10 cellular contexts compared by ENCODE assay signal in genomic region chr9:131273791-131274673, GRCh38. TPM values are rescaled to one million over a fixed set of nuclear protein-coding genes. Genes with fewer than 3 reads are reported as not detected.
DNase-seq lines count a peak whose midpoint lies in the region; ATAC-seq and TF ChIP-seq lines count a peak whose summit lies in the region.
"Had no signal": no experiment of that assay in that cellular context is flagged by ENCODE, and none has a peak within 500 bp of the region (broad histone marks: within the 10 kb centered on the region; RNA-seq: fewer than 3 reads in every experiment).

No MANE protein-coding gene starts in this region.

- no peak overlapping the region for H3K4me2 ChIP-seq in PC-9

- H3K9me2 ChIP-seq in PC-9 (ENCODE audit: insufficient read depth): no peaks in the 10 kb centered on the region

- BruUV-seq in PC-9 (replicated peaks; lab: Mats Ljungman, UMichigan): no TSS peak

- H3K9me3 ChIP-seq in SK-N-MC (ENCODE audit: low read depth, low read length) (no peaks in the 10 kb centered on the region), esophagus (ENCODE audit: control insufficient read depth in 2 of 2, insufficient read depth in 1 of 2, low read depth in 1 of 2, low read length in 1 of 2) (no peaks in the 10 kb centered on the region), PC-9 (ENCODE audit: insufficient read depth, low read depth) (no peaks in the 10 kb centered on the region)

- H3K4me1 ChIP-seq in esophagus (ENCODE audit: control insufficient read depth in 2 of 2, insufficient read depth in 2 of 2, low read length in 1 of 2) (no peaks in the 10 kb centered on the region), PC-9 (replicated peaks; ENCODE audit: insufficient read depth) (no peaks in the 10 kb centered on the region)

- no peak overlapping the region for H2AFZ ChIP-seq in PC-9

- in situ Hi-C loops in GM18951 (cut with MboI; ENCODE audit: low sequenced_read_pairs, unreplicated experiment): no loop called here

- H3K4me3 ChIP-seq in SK-N-MC: peak overlapping the region; percentile 38
- peak overlapping the region; percentile 29 to 56 for H3K4me3 ChIP-seq in esophagus (ENCODE audit: low read depth in 1 of 2, low read length in 2 of 2)
- peak overlapping the region; percentile 53 to 76 (median 65) for H3K4me3 ChIP-seq in skin epidermis
- H3K4me3 ChIP-seq in PC-9: no peak overlapping the region

- ATAC-seq in activated CD4-positive, CD25-positive, alpha-beta regulatory T cell treated with anti-CD3 and anti-CD28 coated beads, Interleukin-2, amount 50 U/mL, for 24 hours: no peak
- ATAC-seq in HG02642 (IDR thresholded peaks at IDR 0.05; ENCODE audit: poor library complexity, unreplicated experiment): no peak

- TF ChIP-seq POLR2A in GM18951 (IDR thresholded peaks at IDR 0.05; ENCODE audit: extremely low read depth, insufficient read depth, insufficient read length): peak; percentile 53

- H3K27me3 ChIP-seq in esophagus (ENCODE audit: control insufficient read depth in 1 of 2, insufficient read depth in 2 of 2, low read length in 2 of 2) (no peaks in the 10 kb centered on the region), PC-9 (ENCODE audit: insufficient read depth, low read depth) (no peaks in the 10 kb centered on the region)

- no peaks in the 10 kb centered on the region for H4K20me1 ChIP-seq in PC-9 (ENCODE audit: insufficient read depth)

- CTCF ChIA-PET in PC-9 (lab: Charles Lee): no interaction called here

- 67 to 69% methylated on average over 14 of the region's 14 CpGs for WGBS in esophagus, 2 donors

- POLR2A ChIA-PET in PC-9 (lab: Charles Lee; ENCODE audit: unreplicated experiment): no interaction called here

- no peak for TF ChIP-seq CTCF in PC-9 (conservative IDR thresholded peaks at IDR 0.05)

- H3K27ac ChIP-seq in SK-N-MC: peak overlapping the region; percentile 62; the same call in 1 of the 2 replicates
- peak overlapping the region; percentile 37 to 56 for H3K27ac ChIP-seq in esophagus (ENCODE audit: low read depth in 2 of 2, low read length in 1 of 2)
- H3K27ac ChIP-seq in skin epidermis: peak overlapping the region in 20 of 21 experiments; percentile 22 to 98 (median 84)
- H3K27ac ChIP-seq in PC-9: no peak overlapping the region

- no peaks in the 10 kb centered on the region for H3K36me3 ChIP-seq in SK-N-MC (ENCODE audit: insufficient read depth, low read length)
- H3K36me3 ChIP-seq in esophagus (ENCODE audit: control insufficient read depth in 2 of 2, insufficient read depth in 2 of 2, low read length in 1 of 2): no peaks in the 10 kb centered on the region
- H3K36me3 ChIP-seq in PC-9 (ENCODE audit: low read depth): no peaks in the 10 kb centered on the region

- H3K9ac ChIP-seq in SK-N-MC (ENCODE audit: insufficient read length): no peak overlapping the region

- H3K79me2 ChIP-seq in PC-9 (ENCODE audit: low read depth): no peaks in the 10 kb centered on the region

- H3F3A ChIP-seq in PC-9 (ENCODE audit: insufficient read depth, low read depth): no peaks in the 10 kb centered on the region

- intact Hi-C loops in PC-9 (cut with micrococcal nuclease; ENCODE audit: unreplicated experiment): no loop called here

- DNase-seq in SK-N-MC (ENCODE audit: low read depth, low spot score): no peak
- no peak for DNase-seq in PC-9
- DNase-seq in kidney glomerular epithelial cell (lab: John Stamatoyannopoulos, UW): no peak
- DNase-seq: mesendoderm, NCI-H146 had no signal

RNA-seq across cellular contexts. Expression of gene FAM78A, which starts 2.3 kb away (rescaled TPM):
- under 1 TPM; 0.62 to 0.86 TPM for polyA plus RNA-seq in esophagus
- total RNA-seq in PC-9 (2021): 1.3 and 1.6 TPM in 2 replicates

RNA-seq across cellular contexts. Expression of gene PLPP7, which starts 15.5 kb away (rescaled TPM):
- under 1 TPM; 0.47 to 0.73 TPM for polyA plus RNA-seq in esophagus
- total RNA-seq in PC-9 (2021): not detected in 2 replicates
